Comparison of ENCODE assay signal across 10 cellular contexts in genomic region chr17:4362141-4362540, GRCh38. TPM values are rescaled to one million over a fixed set of nuclear protein-coding genes. Genes with fewer than 3 reads are reported as not detected.
DNase-seq lines count a peak whose midpoint lies in the region; ATAC-seq and TF ChIP-seq lines count a peak whose summit lies in the region.
"Had no signal": no experiment of that assay in that cellular context is flagged by ENCODE, and none has a peak within 500 bp of the region (broad histone marks: within the 10 kb centered on the region; RNA-seq: fewer than 3 reads in every experiment).

No MANE protein-coding gene starts in this region.

- intact Hi-C loops in body of pancreas (cut with DNase I) = no loop called here

- TF ChIP-seq POLR2A in body of pancreas (IDR thresholded peaks at IDR 0.05) = no peak

- H3K9me3 ChIP-seq in muscle layer of duodenum (ENCODE audit: control insufficient read depth in 1 of 2, low read length in 2 of 2) (no peaks in the 10 kb centered on the region), body of pancreas (no peaks in the 10 kb centered on the region)

- in situ Hi-C loops in astrocyte of the spinal cord (cut with HindIII; ENCODE audit: low sequenced_read_pairs) = no loop called here

- TF ChIP-seq CTCF in LNCAP (IDR thresholded peaks at IDR 0.05) = peak; percentile 18; the same call in 1 of the 2 replicates
- TF ChIP-seq CTCF in astrocyte of the spinal cord (IDR thresholded peaks at IDR 0.05; ENCODE audit: low read depth, low read length) = peak; percentile 8
- TF ChIP-seq CTCF in body of pancreas (IDR thresholded peaks at IDR 0.05) = peak in 2 of 7 experiments; percentile 4 to 12

- peak; percentile 18 for DNase-seq in DMS114 treated with DMSO at 0.1 percent for 48 hours (lab: John Stamatoyannopoulos, UW; ENCODE audit: unreplicated experiment)
- DNase-seq in astrocyte of the spinal cord (ENCODE audit: low read depth, low spot score) = no peak
- no peak for DNase-seq in body of pancreas
- DNase-seq in central memory CD4-positive, alpha-beta T cell = no peak
- DNase-seq: HFFc6, left colon had no signal

- no peak for ATAC-seq in body of pancreas
- ATAC-seq in HG03442 (IDR thresholded peaks at IDR 0.05; ENCODE audit: unreplicated experiment) = no peak
- no peak for ATAC-seq in esophagus mucosa
- ATAC-seq: left colon had no signal

- WGBS in body of pancreas, 2 donors = 60 to 69% methylated on average over 4 of the region's 4 CpGs

- H3K4me1 ChIP-seq in muscle layer of duodenum (ENCODE audit: control insufficient read depth in 1 of 2, insufficient read depth in 2 of 2, low read length in 2 of 2) = peaks cover 4 to 30% of the 10 kb centered on the region in 2 donors
- H3K4me1 ChIP-seq in body of pancreas = peaks cover 41% of the 10 kb centered on the region

- H3K27ac ChIP-seq in muscle layer of duodenum (ENCODE audit: low read length) (peak overlapping the region; percentile 19), body of pancreas (no peak overlapping the region)

- no peaks in the 10 kb centered on the region for H3K27me3 ChIP-seq in muscle layer of duodenum (ENCODE audit: low read depth, low read length)
- H3K27me3 ChIP-seq in body of pancreas = no peaks in the 10 kb centered on the region

- peaks cover 0 to 9% of the 10 kb centered on the region in 2 donors for H3K36me3 ChIP-seq in muscle layer of duodenum (ENCODE audit: control insufficient read depth in 1 of 2, insufficient read depth in 2 of 2, low read length in 2 of 2)
- H3K36me3 ChIP-seq in body of pancreas (replicated peaks in 1 of 2; ENCODE audit: insufficient read depth in 1 of 2, low read depth in 2 of 2) = no peaks in the 10 kb centered on the region

- no peak overlapping the region for H3K4me3 ChIP-seq in astrocyte of the spinal cord (ENCODE audit: low read depth, low read length)
- H3K4me3 ChIP-seq in muscle layer of duodenum (ENCODE audit: low read depth in 1 of 2, low read length in 2 of 2) = no peak overlapping the region
- no peak overlapping the region for H3K4me3 ChIP-seq in body of pancreas

RNA-seq across cellular contexts. Expression of gene UBE2G1, which starts 4.3 kb away (rescaled TPM):
- total RNA-seq in body of pancreas (10 to 100 TPM; 26.7 to 29.3 TPM), esophagus mucosa (93.4 TPM)
